Comparison of ENCODE assay signal across 18 cellular contexts in the genomic region with DNA sequence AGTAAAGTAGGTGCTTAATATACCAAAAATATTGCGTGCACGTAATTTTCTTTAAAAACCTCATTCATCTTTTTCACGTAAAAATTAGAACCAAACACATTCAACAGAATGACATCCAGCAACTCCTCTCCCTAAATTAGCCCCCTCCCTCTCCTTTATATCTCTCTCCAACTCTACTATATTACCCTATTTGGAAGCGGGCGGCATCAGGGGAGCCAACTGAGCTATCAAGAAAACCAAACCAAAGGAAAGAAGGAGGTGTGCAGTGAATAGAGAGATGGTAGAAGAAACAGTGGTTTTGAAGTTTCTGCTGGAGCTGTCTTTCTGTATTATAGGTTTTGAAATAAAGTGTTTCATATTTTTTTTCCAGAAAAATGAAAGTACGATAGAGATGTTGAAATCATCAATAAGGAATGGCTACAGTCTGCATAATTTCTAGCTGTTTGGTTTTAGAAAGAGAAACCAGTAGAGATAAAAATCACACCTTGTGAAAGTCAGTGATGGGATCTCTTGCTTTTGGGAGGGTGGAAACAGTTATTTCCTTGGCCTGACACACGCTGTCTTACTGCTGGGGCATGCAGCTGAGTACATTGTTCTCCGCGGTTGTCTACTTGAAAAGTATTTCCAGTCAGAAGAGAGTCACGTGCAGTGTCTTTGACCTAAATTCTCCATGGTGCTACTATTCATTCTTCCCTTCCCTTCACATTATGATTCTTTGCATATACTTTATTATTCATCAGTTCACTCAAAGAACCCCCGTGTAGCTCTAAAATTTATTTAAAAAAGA.
DNase-seq lines count a peak whose midpoint lies in the region; ATAC-seq and TF ChIP-seq lines count a peak whose summit lies in the region.
"Had no signal": no experiment of that assay in that cellular context is flagged by ENCODE, and none has a peak within 500 bp of the region (broad histone marks: within the 10 kb centered on the region; RNA-seq: fewer than 3 reads in every experiment).

No MANE protein-coding gene starts in this region.

- H3K9me3 ChIP-seq in H9 (ENCODE audit: control insufficient read depth, low read depth, low read length) (no peaks in the 10 kb centered on the region), iPS-20b (ENCODE audit: insufficient read depth, low read depth, low read length) (peaks cover 14% of the 10 kb centered on the region)
- no peaks in the 10 kb centered on the region for H3K9me3 ChIP-seq in CD4-positive, alpha-beta T cell (ENCODE audit: control insufficient read depth, low read length)
- H3K9me3 ChIP-seq: ovary, Peyer's patch had no signal

- WGBS in H9 (ENCODE audit: extremely low coverage, insufficient read length, low lambda C conversion rate), result 100% methylated on average over 1 of the region's 11 CpGs

- H3K27me3 ChIP-seq in H9 (ENCODE audit: insufficient read depth, low read length) (no peaks in the 10 kb centered on the region), iPS-20b (ENCODE audit: insufficient read depth, low read length) (no peaks in the 10 kb centered on the region)
- no peaks in the 10 kb centered on the region for H3K27me3 ChIP-seq in CD4-positive, alpha-beta T cell (ENCODE audit: control insufficient read depth, insufficient read depth, low read length)
- H3K27me3 ChIP-seq: ovary, Peyer's patch had no signal

- H4K91ac ChIP-seq in H9 (ENCODE audit: insufficient read length, low read depth, low read length), result no peak overlapping the region

- no peak overlapping the region for H3K4ac ChIP-seq in H9 (ENCODE audit: low read depth, low read length)

- no peak overlapping the region for H3K18ac ChIP-seq in H9 (ENCODE audit: insufficient read length, low read depth, low read length)

- no peak overlapping the region for H3K14ac ChIP-seq in H9 (ENCODE audit: insufficient read depth, low read length)

- peaks cover 4 to 16% of the 10 kb centered on the region in 2 experiments; a peak in 4 of 5 replicates for H3K9me3 Mint-ChIP-seq in H9
- no peaks in the 10 kb centered on the region for H3K9me3 Mint-ChIP-seq in CD4-positive, alpha-beta T cell
- H3K9me3 Mint-ChIP-seq: activated T-helper 2 cell treated with anti-CD3 and anti-CD28 coated beads, Interferon-gamma antibody, Interleukin-2, Interleukin-4, amounts not matched to agents 10 μg/mL and 5 μg/mL and 100 μg/mL, durations not matched to agents 14 hours and 24 hours and 36 hours had no signal

- H3K23me2 ChIP-seq in H9 (ENCODE audit: insufficient read length, low read depth, low read length, poor library complexity, severe bottlenecking), result no peaks in the 10 kb centered on the region

- no peak overlapping the region for H2AFZ ChIP-seq in H9 (ENCODE audit: low read length)

- POLR2A ChIA-PET in CD4-positive, alpha-beta T cell (lab: Charles Lee), result no interaction called here

- intact Hi-C loops in CD4-positive, alpha-beta T cell (cut with DNase I, micrococcal nuclease), result no loop called here

- no peaks in the 10 kb centered on the region for H3K79me1 ChIP-seq in H9 (ENCODE audit: insufficient read depth, low read depth, low read length, poor library complexity, severe bottlenecking)

- peaks cover 2% of the 10 kb centered on the region; the same call in 1 of the 2 replicates for H3K4me1 ChIP-seq in H9 (ENCODE audit: insufficient read depth, low read length)
- peaks cover 35% of the 10 kb centered on the region; the same call in 1 of the 2 replicates for H3K4me1 ChIP-seq in iPS-20b (ENCODE audit: insufficient read depth, low read length)
- H3K4me1 ChIP-seq: Peyer's patch had no signal

- H3K4me1 Mint-ChIP-seq in H9, result peaks cover 25 to 34% of the 10 kb centered on the region in 2 experiments
- no peaks in the 10 kb centered on the region for H3K4me1 Mint-ChIP-seq in CD4-positive, alpha-beta T cell (ENCODE audit: low read depth)
- H3K4me1 Mint-ChIP-seq: stimulated activated naive CD8-positive, alpha-beta T cell treated with anti-CD3 and anti-CD28 coated beads, Interleukin-15, amount 100 ng/mL, for 72 hours had no signal

- H2BK5ac ChIP-seq in H9 (ENCODE audit: insufficient read length, low read length), result no peak overlapping the region

- H4K5ac ChIP-seq in H9 (ENCODE audit: insufficient read length, low read depth, low read length), result no peak overlapping the region

- no peaks in the 10 kb centered on the region for H3K27me3 Mint-ChIP-seq in H9 (ENCODE audit: low read depth)
- H3K27me3 Mint-ChIP-seq in CD4-positive, alpha-beta T cell, result no peaks in the 10 kb centered on the region
- H3K27me3 Mint-ChIP-seq: stimulated activated naive CD8-positive, alpha-beta T cell treated with anti-CD3 and anti-CD28 coated beads, Interleukin-15, amount 100 ng/mL, for 72 hours had no signal

- H3T11ph ChIP-seq in H9 (ENCODE audit: low read length), result no peak overlapping the region

- H3K27ac ChIP-seq in H9 (ENCODE audit: insufficient read length, low read depth, low read length) (no peak overlapping the region), iPS-20b (ENCODE audit: low read length) (no peak overlapping the region)
- H3K27ac ChIP-seq in CD4-positive, alpha-beta T cell (ENCODE audit: low read depth, low read length), result no peak overlapping the region
- H3K27ac ChIP-seq: ovary, VCaP had no signal

- no peak overlapping the region for H3K9ac ChIP-seq in H9 (ENCODE audit: extremely low read depth, insufficient read length, low read length)
- peak overlapping the region; percentile 35; the same call in 1 of the 2 replicates for H3K9ac ChIP-seq in iPS-20b (ENCODE audit: low read depth, low read length)

- H3K4me3 Mint-ChIP-seq in H9, result peak overlapping the region in 1 of 2 experiments; percentile 19; a peak in 2 of 5 replicates
- H3K4me3 Mint-ChIP-seq in CD4-positive, alpha-beta T cell, result no peak overlapping the region
- H3K4me3 Mint-ChIP-seq: stimulated activated naive CD8-positive, alpha-beta T cell treated with anti-CD3 and anti-CD28 coated beads, Interleukin-15, amount 100 ng/mL, for 72 hours had no signal

- ATAC-seq in CD4-positive, alpha-beta T cell (ENCODE audit: poor library complexity), result no peak
- ATAC-seq: stimulated activated naive CD8-positive, alpha-beta T cell treated with anti-CD3 and anti-CD28 coated beads, Interleukin-15, amount 100 ng/mL, for 72 hours had no signal

- no peak overlapping the region for H2BK12ac ChIP-seq in H9 (ENCODE audit: insufficient read length, low read depth, low read length)

- TF ChIP-seq CTCF in H9 (conservative IDR thresholded peaks at IDR 0.05), result no peak
- no peak for TF ChIP-seq CTCF in retinal pigment epithelial cell (conservative IDR thresholded peaks at IDR 0.05; ENCODE audit: low read depth, low read length)
- no peak for TF ChIP-seq CTCF in CD4-positive, alpha-beta T cell (IDR thresholded peaks at IDR 0.05)

- H3K27ac Mint-ChIP-seq in H9, result peak overlapping the region in 2 of 3 experiments; percentile 47 to 54; a peak in 3 of 7 replicates
- no peak overlapping the region for H3K27ac Mint-ChIP-seq in CD4-positive, alpha-beta T cell
- H3K27ac Mint-ChIP-seq: activated T-helper 2 cell treated with anti-CD3 and anti-CD28 coated beads, Interferon-gamma antibody, Interleukin-2, Interleukin-4, amounts not matched to agents 10 μg/mL and 5 μg/mL and 100 μg/mL, durations not matched to agents 14 hours and 24 hours and 36 hours; stimulated activated naive CD8-positive, alpha-beta T cell treated with anti-CD3 and anti-CD28 coated beads, Interleukin-15, amount 100 ng/mL, for 72 hours had no signal

- CTCF ChIA-PET in CD4-positive, alpha-beta T cell (lab: Charles Lee), result interaction anchor here (0.7 to 1.1 kb wide), 2 partner anchors 43 to 421 kb away, joined by 3 read pairs; no protein-coding TSS in a partner anchor

- no peak overlapping the region for H3K23ac ChIP-seq in H9 (ENCODE audit: insufficient read length, low read depth, low read length)

- no peak overlapping the region for H4K8ac ChIP-seq in H9 (replicated peaks; ENCODE audit: insufficient read length, low read depth, low read length)

- H3K4me3 ChIP-seq in iPS-20b (ENCODE audit: low read length) (peak overlapping the region; percentile 40; the same call in 1 of the 2 replicates), retinal pigment epithelial cell (ENCODE audit: low read length) (peak overlapping the region; percentile 39)
- H3K4me3 ChIP-seq: ovary, Peyer's patch had no signal

- no peak overlapping the region for H2BK120ac ChIP-seq in H9 (ENCODE audit: low read depth, low read length, poor library complexity, severe bottlenecking)

- no peak overlapping the region for H2BK15ac ChIP-seq in H9 (ENCODE audit: low read depth, low read length)

- H4K20me1 ChIP-seq in H9 (ENCODE audit: control insufficient read depth, insufficient read depth, insufficient read length), result no peaks in the 10 kb centered on the region

- no peak overlapping the region for H2BK20ac ChIP-seq in H9 (ENCODE audit: low read depth, low read length, poor library complexity, severe bottlenecking)

- H3K36me3 ChIP-seq in iPS-20b (ENCODE audit: insufficient read depth, low read depth, low read length), result no peaks in the 10 kb centered on the region
- H3K36me3 ChIP-seq: ovary, Peyer's patch had no signal

- peak overlapping the region; percentile 21 for H3K4me2 ChIP-seq in H9 (ENCODE audit: insufficient read depth, insufficient read length, low read length)

- peaks cover 0 to 15% (median 4%) of the 10 kb centered on the region in 3 experiments; a peak in 3 of 7 replicates for H3K36me3 Mint-ChIP-seq in H9 (ENCODE audit: insufficient read depth in 1 of 3, low read depth in 3 of 3)
- no peaks in the 10 kb centered on the region for H3K36me3 Mint-ChIP-seq in CD4-positive, alpha-beta T cell (ENCODE audit: low read depth)

- DNase-seq in H9 (no peak), amniotic epithelial cell (ENCODE audit: low read depth) (peak; percentile 12), retinal pigment epithelial cell (ENCODE audit: low read depth) (no peak), AG08396 (ENCODE audit: low spot score) (no peak), mucosa of gallbladder (ENCODE audit: low spot score) (no peak)
- DNase-seq in CD4-positive, alpha-beta T cell, result no peak
- DNase-seq: activated CD8-positive, alpha-beta memory T cell treated with anti-CD3 and anti-CD28 coated beads for 24 hours; amniotic stem cell; cortex of kidney; DMS 273 treated with DMSO at 0.1 percent for 48 hours; NCI-H1436; NCI-H510A treated with DMSO at 0.1 percent for 48 hours; ovary; Peyer's patch; stimulated activated naive CD8-positive, alpha-beta T cell treated with anti-CD3 and anti-CD28 coated beads, Interleukin-15, amount 100 ng/mL, for 72 hours had no signal

- no peak overlapping the region for H3K56ac ChIP-seq in H9 (ENCODE audit: insufficient read length, low read depth, low read length)

- H2AK5ac ChIP-seq in H9 (ENCODE audit: insufficient read length, low read length), result no peak overlapping the region

- no peaks in the 10 kb centered on the region for H3K79me2 ChIP-seq in H9 (ENCODE audit: insufficient read depth, low read length)
